Comparison of ENCODE assay signal across 20 cellular contexts in genomic region chr3:152609891-152610290, GRCh38.
"Had no signal": no experiment of that assay in that cellular context is flagged by ENCODE, and none has a peak within 500 bp of the region (broad histone marks: within the 10 kb centered on the region; RNA-seq: fewer than 3 reads in every experiment).

No MANE protein-coding gene starts in this region.

- H3K4me1 Mint-ChIP-seq: naive thymus-derived CD4-positive, alpha-beta T cell; nephron progenitor cell; stimulated activated memory B cell treated with anti-CD40 and anti-IgM and Interleukin-4, amounts not matched to agents 10 μg/mL and 1 μg/mL and 100 μg/mL, for 72 hours had no signal

- H3K36me3 Mint-ChIP-seq: naive thymus-derived CD4-positive, alpha-beta T cell; stimulated activated memory B cell treated with anti-CD40 and anti-IgM and Interleukin-4, amounts not matched to agents 10 μg/mL and 1 μg/mL and 100 μg/mL, for 72 hours had no signal

- H3K79me2 ChIP-seq: hepatocyte had no signal

- H3K4me3 ChIP-seq: dorsolateral prefrontal cortex, hepatocyte, psoas muscle, spleen, tibial artery, upper lobe of left lung, uterus had no signal

- H3K4me1 ChIP-seq: psoas muscle, spleen, tibial artery, upper lobe of left lung, uterus had no signal

- ATAC-seq: naive thymus-derived CD4-positive, alpha-beta T cell; psoas muscle; sciatic nerve; stimulated activated memory B cell treated with anti-CD40 and anti-IgM and Interleukin-4, amounts not matched to agents 10 μg/mL and 1 μg/mL and 100 μg/mL, for 72 hours had no signal

- H3K27ac Mint-ChIP-seq: naive thymus-derived CD4-positive, alpha-beta T cell; nephron progenitor cell; stimulated activated memory B cell treated with anti-CD40 and anti-IgM and Interleukin-4, amounts not matched to agents 10 μg/mL and 1 μg/mL and 100 μg/mL, for 72 hours; stimulated activated naive CD8-positive, alpha-beta T cell treated with anti-CD3 and anti-CD28 coated beads, Interleukin-15, Interleukin-2, amounts not matched to agents 100 ng/mL and 50 ng/mL, for 24 hours had no signal

- H3K27ac ChIP-seq: hepatocyte, psoas muscle, spleen, tibial artery, upper lobe of left lung, uterus had no signal

- DNase-seq: cortex of kidney; dorsolateral prefrontal cortex; effector CD8-positive, alpha-beta T cell; foreskin melanocyte; head of caudate nucleus; kidney glomerular epithelial cell; naive thymus-derived CD4-positive, alpha-beta T cell; nephron progenitor cell; psoas muscle; spleen; stimulated activated CD4-positive, alpha-beta T cell treated with anti-CD3 and anti-CD28 coated beads, Interleukin-15, amount 100 ng/mL, for 24 hours; stimulated activated CD4-positive, alpha-beta T cell treated with anti-CD3 and anti-CD28 coated beads, Interleukin-1b, Interleukin-23, amount 100 ng/mL, for 48 hours; stimulated activated CD4-positive, alpha-beta T cell treated with anti-CD3 and anti-CD28 coated beads, Interleukin-4, amount 100 ng/mL, for 24 hours; tibial artery; upper lobe of left lung; uterus had no signal

- H3K4me3 Mint-ChIP-seq: naive thymus-derived CD4-positive, alpha-beta T cell; nephron progenitor cell; stimulated activated memory B cell treated with anti-CD40 and anti-IgM and Interleukin-4, amounts not matched to agents 10 μg/mL and 1 μg/mL and 100 μg/mL, for 72 hours; stimulated activated naive CD8-positive, alpha-beta T cell treated with anti-CD3 and anti-CD28 coated beads, Interleukin-15, Interleukin-2, amounts not matched to agents 100 ng/mL and 50 ng/mL, for 24 hours had no signal

- H3K27me3 Mint-ChIP-seq: stimulated activated memory B cell treated with anti-CD40 and anti-IgM and Interleukin-4, amounts not matched to agents 10 μg/mL and 1 μg/mL and 100 μg/mL, for 72 hours; stimulated activated naive CD8-positive, alpha-beta T cell treated with anti-CD3 and anti-CD28 coated beads, Interleukin-15, Interleukin-2, amounts not matched to agents 100 ng/mL and 50 ng/mL, for 24 hours had no signal

- H2AFZ ChIP-seq: hepatocyte had no signal

- H3K36me3 ChIP-seq: spleen, tibial artery, upper lobe of left lung, uterus had no signal

- H3K9me3 Mint-ChIP-seq: stimulated activated memory B cell treated with anti-CD40 and anti-IgM and Interleukin-4, amounts not matched to agents 10 μg/mL and 1 μg/mL and 100 μg/mL, for 72 hours; stimulated activated naive CD8-positive, alpha-beta T cell treated with anti-CD3 and anti-CD28 coated beads, Interleukin-15, Interleukin-2, amounts not matched to agents 100 ng/mL and 50 ng/mL, for 24 hours had no signal

- H3K4me2 ChIP-seq: hepatocyte had no signal

- H3K27me3 ChIP-seq: dorsolateral prefrontal cortex, hepatocyte, spleen, tibial artery, upper lobe of left lung, uterus had no signal

- H3K9me3 ChIP-seq: psoas muscle, spleen, tibial artery, upper lobe of left lung, uterus had no signal
